28 cellular contexts compared by ENCODE assay signal in genomic region chr7:55214707-55215106, GRCh38.
A peak's percentile ranks its signal among the peaks of the same experiment; 100 is the strongest.
DNase-seq lines count a peak whose midpoint lies in the region; ATAC-seq, FAIRE-seq and TF ChIP-seq lines count a peak whose summit lies in the region.
"Had no signal": no experiment of that assay in that cellular context is flagged by ENCODE, and none has a peak within 500 bp of the region (broad histone marks: within the 10 kb centered on the region; RNA-seq: fewer than 3 reads in every experiment).

No MANE protein-coding gene starts in this region.

- 0 out of 2 replicates have a peak overlapping the region, but pooled peaks have one; percentile 47 for H2AFZ ChIP-seq in H1 (ENCODE audit: low read length)
- H2AFZ ChIP-seq: hepatocyte had no signal

- H3K9ac ChIP-seq in H1 (replicated peaks in 1 of 4; ENCODE audit: extremely low read depth in 1 of 4, low read depth in 3 of 4, low read length in 3 of 4) (no peak overlapping the region), colonic mucosa (ENCODE audit: low read depth in 2 of 2, low read length in 2 of 2) (no peak overlapping the region)

- H2BK5ac ChIP-seq in H1 (ENCODE audit: low read depth, low read length) = no peak overlapping the region

- H4K91ac ChIP-seq in H1 (replicated peaks; ENCODE audit: insufficient read length, low read length) = no peak overlapping the region

- H3K18ac ChIP-seq in H1 (ENCODE audit: extremely low read depth, low read length) = no peak overlapping the region

- no peaks in the 10 kb centered on the region for H3K27me3 ChIP-seq in H1 (replicated peaks in 1 of 4; ENCODE audit: control insufficient read depth in 3 of 4, extremely low read depth in 1 of 4, insufficient read depth in 3 of 4, low read length in 3 of 4)
- H3K27me3 ChIP-seq in colonic mucosa = no peaks in the 10 kb centered on the region
- no peaks in the 10 kb centered on the region for H3K27me3 ChIP-seq in tibial nerve
- H3K27me3 ChIP-seq: hepatocyte, vagina had no signal

- TF ChIP-seq EP300 in H1 (IDR thresholded peaks at IDR 0.05; ENCODE audit: borderline replicate concordance in 1 of 2, low read depth in 2 of 2, low read length in 2 of 2) (no peak), tibial nerve (IDR thresholded peaks at IDR 0.05) (no peak)

- no peaks in the 10 kb centered on the region for H3K79me2 ChIP-seq in H1 (ENCODE audit: control insufficient read depth in 1 of 2, insufficient read depth in 2 of 2, low read length in 2 of 2)
- H3K79me2 ChIP-seq: hepatocyte had no signal

- ATAC-seq in left lobe of liver (peak; percentile 11), HG02938 (IDR thresholded peaks at IDR 0.05; ENCODE audit: unreplicated experiment) (no peak)
- ATAC-seq: activated T-helper 17 cell treated with anti-CD3 and anti-CD28 coated beads, Interleukin-2, amount 50 U/mL, for 72 hours; left ventricle myocardium superior; naive thymus-derived CD8-positive, alpha-beta T cell; WTC11 had no signal

- no peaks in the 10 kb centered on the region for H3K79me1 ChIP-seq in H1 (ENCODE audit: low read depth, low read length)

- no peak overlapping the region for H3K23ac ChIP-seq in H1 (ENCODE audit: insufficient read length)

- WGBS in H1 (ENCODE audit: extremely low coverage in 1 of 2, insufficient coverage in 1 of 2, insufficient read length in 1 of 2, insufficient replicate concordance in 2 of 2, low coverage in 1 of 2, low lambda C conversion rate in 2 of 2, missing lambda C conversion rate in 1 of 2), 2 experiments = 78% methylated on average over 5 of the region's 5 CpGs; no CpG with 5 or more reads in 1 of the 2 experiments
- WGBS in tibial nerve, 2 donors = 71 to 73% methylated on average over 5 of the region's 5 CpGs

- no peak for FAIRE-seq in H1 (lab: Jason Lieb, UNC)
- FAIRE-seq: D721Med, H54 had no signal

- no peak overlapping the region for H3K4ac ChIP-seq in H1 (replicated peaks; ENCODE audit: insufficient read length, low read depth, low read length)

- CTCF ChIA-PET in H1 (lab: Charles Lee; ENCODE audit: partially characterized antibody) = interaction anchor here (1.0 kb wide), 1 partner anchor 35 kb away, joined by 3 read pairs; no protein-coding TSS in a partner anchor

- H2BK20ac ChIP-seq in H1 (ENCODE audit: low read length) = no peak overlapping the region

- no peaks in the 10 kb centered on the region; a peak in 1 of 7 replicates for H3K4me1 ChIP-seq in H1 (replicated peaks in 1 of 4; ENCODE audit: control insufficient read depth in 3 of 4, insufficient read depth in 4 of 4, low read length in 3 of 4)
- no peaks in the 10 kb centered on the region for H3K4me1 ChIP-seq in colonic mucosa
- H3K4me1 ChIP-seq in tibial nerve = peaks cover 0 to 6% (median 2%) of the 10 kb centered on the region in 4 donors

- TF ChIP-seq CTCF in H1 (IDR thresholded peaks at IDR 0.05; ENCODE audit: control extremely low read depth in 1 of 3, insufficient read depth in 1 of 3, low read depth in 1 of 3, low read length in 3 of 3) = no peak
- TF ChIP-seq CTCF in colonic mucosa (IDR thresholded peaks at IDR 0.05) = no peak
- no peak for TF ChIP-seq CTCF in tibial nerve (IDR thresholded peaks at IDR 0.05)

- H3K36me3 ChIP-seq in H1 (ENCODE audit: control insufficient read depth in 2 of 4, insufficient read depth in 4 of 4, low read length in 3 of 4) (no peaks in the 10 kb centered on the region), colonic mucosa (no peaks in the 10 kb centered on the region), tibial nerve (no peaks in the 10 kb centered on the region)
- H3K36me3 ChIP-seq: vagina had no signal

- no peak overlapping the region for H2BK120ac ChIP-seq in H1 (replicated peaks; ENCODE audit: low read depth, low read length)

- no peak overlapping the region for H3K4me2 ChIP-seq in H1 (ENCODE audit: insufficient read depth in 1 of 2, low read depth in 2 of 2, low read length in 2 of 2)
- H3K4me2 ChIP-seq: hepatocyte had no signal

- TF ChIP-seq RAD21 in H1 (IDR thresholded peaks at IDR 0.05 in 1 of 2, conservative IDR thresholded peaks at IDR 0.05 in 1 of 2; ENCODE audit: low read depth in 2 of 2, low read length in 2 of 2) = no peak

- no peak overlapping the region for H2AK5ac ChIP-seq in H1 (ENCODE audit: low read depth, low read length)

- H3K23me2 ChIP-seq in H1 (ENCODE audit: low read depth, low read length) = no peaks in the 10 kb centered on the region

- no peaks in the 10 kb centered on the region for H4K20me1 ChIP-seq in H1 (replicated peaks in 1 of 2; ENCODE audit: control insufficient read depth in 1 of 2, insufficient read depth in 2 of 2, low read length in 2 of 2)

- no peak overlapping the region for H2BK15ac ChIP-seq in H1 (ENCODE audit: low read length)

- intact Hi-C loops in colonic mucosa (cut with DNase I) = no loop called here

- H3K9me3 ChIP-seq in H1 (ENCODE audit: insufficient read depth in 2 of 2, low read depth in 1 of 2, low read length in 1 of 2) (no peaks in the 10 kb centered on the region; a peak in 1 of 4 replicates), colonic mucosa (no peaks in the 10 kb centered on the region), tibial nerve (no peaks in the 10 kb centered on the region)
- H3K9me3 ChIP-seq: vagina had no signal

- no peak overlapping the region for H3K56ac ChIP-seq in H1 (replicated peaks; ENCODE audit: insufficient read length, low read depth, low read length)

- no peak overlapping the region for H3K14ac ChIP-seq in H1 (ENCODE audit: insufficient read length)

- peak; percentile 30 for DNase-seq in AG08395 (ENCODE audit: low spot score)
- peak; percentile 55 for DNase-seq in M059J (ENCODE audit: low read depth)
- no peak for DNase-seq in H1 (ENCODE audit: low read depth in 1 of 2, low spot score in 2 of 2)
- no peak for DNase-seq in left lobe of liver (ENCODE audit: low spot score)
- no peak for DNase-seq in colonic mucosa
- no peak for DNase-seq in tibial nerve (ENCODE audit: low spot score in 2 of 2)
- DNase-seq in NCI-H2029 (lab: John Stamatoyannopoulos, UW) = no peak
- DNase-seq: activated CD4-positive, alpha-beta T cell treated with anti-CD3 and anti-CD28 coated beads, Interleukin-2, amount 50 U/mL, for 4 hours; activated CD8-positive, alpha-beta memory T cell treated with anti-CD3 and anti-CD28 coated beads, Interleukin-2, amount 50 U/mL, for 48 hours; anterior cingulate cortex; central memory CD4-positive, alpha-beta T cell; left ventricle myocardium superior; naive thymus-derived CD8-positive, alpha-beta T cell; NCI-H1105; NCI-H1930; NCI-H748 treated with DMSO at 0.1 percent for 48 hours; retina; stimulated activated CD4-positive, alpha-beta T cell treated with anti-CD3 and anti-CD28 coated beads, Interleukin-4, amount 100 ng/mL, for 24 hours; stimulated activated naive CD4-positive, alpha-beta T cell; T-helper 9 cell had no signal

- no peak overlapping the region for H2BK12ac ChIP-seq in H1 (ENCODE audit: low read depth, low read length)

- POLR2A ChIA-PET in H1 (lab: Charles Lee; ENCODE audit: partially characterized antibody) = no interaction called here

- no peak overlapping the region for H4K8ac ChIP-seq in H1 (ENCODE audit: extremely low read depth, insufficient read depth, low read length)

- H3K4me3 ChIP-seq in H1 (ENCODE audit: extremely low read depth in 1 of 4, insufficient read depth in 2 of 4, low read depth in 3 of 4, low read length in 4 of 4) = no peak overlapping the region
- no peak overlapping the region for H3K4me3 ChIP-seq in colonic mucosa
- no peak overlapping the region for H3K4me3 ChIP-seq in tibial nerve
- H3K4me3 ChIP-seq: hepatocyte, vagina had no signal

- no peak overlapping the region for H4K5ac ChIP-seq in H1 (ENCODE audit: insufficient read length, low read depth, low read length)

- TF ChIP-seq POLR2A in H1 (IDR thresholded peaks at IDR 0.05; ENCODE audit: control extremely low read depth in 1 of 2, low read depth in 2 of 2, low read length in 2 of 2) (no peak), tibial nerve (IDR thresholded peaks at IDR 0.05) (no peak)

- no peak overlapping the region for H3K27ac ChIP-seq in H1 (ENCODE audit: low read depth, low read length)
- no peak overlapping the region for H3K27ac ChIP-seq in colonic mucosa
- no peak overlapping the region for H3K27ac ChIP-seq in tibial nerve
- H3K27ac ChIP-seq: C4-2B, hepatocyte, vagina had no signal

TF ChIP-seq in H1, 55 proteins besides CTCF, POLR2A, EP300 and RAD21:
- TF ChIP-seq MAX (IDR thresholded peaks at IDR 0.05) (no peak), KDM5A (IDR thresholded peaks at IDR 0.05; ENCODE audit: low read length) (no peak)

Comparison
In these comparisons a context has a peak if more than half of its experiments do, and no peak if none do; other contexts are left out.
1. DNase-seq: peak in AG08395 (single experiment) and M059J (single experiment); none in H1 (0 of 2), left lobe of liver (single experiment), colonic mucosa (single experiment), tibial nerve (0 of 2) and NCI-H2029 (single experiment).